9 cellular contexts compared by ENCODE assay signal in the genomic region with DNA sequence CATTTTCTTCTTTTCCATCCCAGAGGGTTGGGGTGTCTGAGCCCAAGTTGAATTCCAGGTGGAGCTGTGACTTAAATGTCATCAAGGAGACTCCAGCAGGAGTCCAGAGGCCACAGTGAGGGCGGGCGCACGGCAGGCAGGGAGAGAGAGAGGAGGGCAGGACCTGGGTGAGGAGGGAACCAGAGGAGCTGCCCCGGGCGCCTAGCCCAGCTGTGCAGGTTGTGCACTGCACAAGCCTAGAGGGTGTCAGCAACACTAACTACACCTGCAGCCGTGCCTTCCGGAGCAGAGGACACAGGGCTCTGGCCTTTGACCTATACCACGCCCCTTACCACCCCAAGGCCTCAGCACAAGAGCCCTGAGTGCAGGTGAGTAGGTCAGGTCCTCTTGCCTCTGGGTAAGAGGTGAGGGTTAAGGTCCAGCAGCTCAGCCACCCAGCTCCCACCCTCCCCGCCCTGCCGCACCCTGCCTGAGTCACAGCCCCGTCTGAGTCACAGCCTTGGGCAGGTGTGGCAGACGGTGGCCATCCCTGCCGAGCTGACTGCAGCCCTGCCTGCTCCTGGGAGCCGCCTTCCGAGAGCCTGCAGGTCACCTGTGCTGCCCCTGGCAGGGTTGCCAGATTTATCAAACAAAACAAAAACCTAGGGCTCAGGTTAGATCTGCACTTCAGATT. TPM values are rescaled to one million over a fixed set of nuclear protein-coding genes. Genes with fewer than 3 reads are reported as not detected.
DNase-seq lines count a peak whose midpoint lies in the region; ATAC-seq, FAIRE-seq and TF ChIP-seq lines count a peak whose summit lies in the region.
"Had no signal": no experiment of that assay in that cellular context is flagged by ENCODE, and none has a peak within 500 bp of the region (broad histone marks: within the 10 kb centered on the region; RNA-seq: fewer than 3 reads in every experiment).

No MANE protein-coding gene starts in this region.

- no peaks in the 10 kb centered on the region for H3K36me3 Mint-ChIP-seq in nephron progenitor cell (ENCODE audit: low read depth)
- H3K36me3 Mint-ChIP-seq: naive B cell had no signal

- no peak for TF ChIP-seq CTCF in LNCaP clone FGC (IDR thresholded peaks at IDR 0.05; ENCODE audit: control insufficient read depth, extremely low read depth, insufficient read depth)
- no peak for TF ChIP-seq CTCF in bronchial epithelial cell (IDR thresholded peaks at IDR 0.05; ENCODE audit: insufficient read depth, low read length, severe bottlenecking)
- no peak for TF ChIP-seq CTCF in nephron progenitor cell (IDR thresholded peaks at IDR 0.05)

- H3K4me1 Mint-ChIP-seq in nephron progenitor cell = peaks cover 34% of the 10 kb centered on the region

- DNase-seq in ELF-1 (ENCODE audit: low read depth, low spot score) = peak; percentile 40
- DNase-seq in LNCaP clone FGC (ENCODE audit: low read depth) = peak; percentile 55
- peak; percentile 83 for DNase-seq in bronchial epithelial cell (ENCODE audit: low read depth)
- no peak for DNase-seq in nephron progenitor cell
- DNase-seq in UCSD-AML1 (lab: John Stamatoyannopoulos, UW; ENCODE audit: unreplicated experiment) = no peak
- DNase-seq in stimulated activated CD4-positive, alpha-beta T cell treated with anti-CD3 and anti-CD28 coated beads, Interleukin-1b, Interleukin-23, amount 100 ng/mL, for 48 hours = no peak
- DNase-seq: naive B cell had no signal

- H3K27me3 ChIP-seq in bronchial epithelial cell (ENCODE audit: control insufficient read depth, insufficient read depth, low read length) = no peaks in the 10 kb centered on the region

- peaks cover 17% of the 10 kb centered on the region for H3K27me3 Mint-ChIP-seq in nephron progenitor cell (ENCODE audit: low read depth, poor library complexity)

- no peaks in the 10 kb centered on the region for H3K36me3 ChIP-seq in bronchial epithelial cell (ENCODE audit: control insufficient read depth, insufficient read depth, low read length)

- no peak for FAIRE-seq in bronchial epithelial cell (lab: Jason Lieb, UNC)

- H3K4me3 Mint-ChIP-seq in nephron progenitor cell = peak overlapping the region; percentile 28
- H3K4me3 Mint-ChIP-seq: effector memory CD8-positive, alpha-beta T cell had no signal

- ATAC-seq in GM21390 (IDR thresholded peaks at IDR 0.05; ENCODE audit: unreplicated experiment) = no peak
- ATAC-seq: effector memory CD8-positive, alpha-beta T cell had no signal

- H3K9me3 Mint-ChIP-seq in nephron progenitor cell = no peaks in the 10 kb centered on the region
- H3K9me3 Mint-ChIP-seq: effector memory CD8-positive, alpha-beta T cell; naive B cell had no signal

- no peak overlapping the region for H3K4me3 ChIP-seq in LNCaP clone FGC (ENCODE audit: low read depth, low read length)
- H3K4me3 ChIP-seq in bronchial epithelial cell (ENCODE audit: low read depth, low read length) = no peak overlapping the region

- H3K27ac Mint-ChIP-seq in nephron progenitor cell = no peak overlapping the region
- H3K27ac Mint-ChIP-seq: effector memory CD8-positive, alpha-beta T cell had no signal

RNA-seq across cellular contexts. Expression of a gene that starts 6.4 kb away (rescaled TPM):
- 41.9 and 52.0 TPM in 2 replicates for total RNA-seq in bronchial epithelial cell

RNA-seq across cellular contexts. Expression of a gene that starts 18.7 kb away (rescaled TPM):
- 0.13 TPM in 1 of 2 replicates, not detected in the other for total RNA-seq in bronchial epithelial cell

RNA-seq across cellular contexts. Expression of a gene that starts 30.9 kb away (rescaled TPM):
- 11.8 and 18.1 TPM in 2 replicates for total RNA-seq in bronchial epithelial cell

RNA-seq across cellular contexts. Expression of a gene that starts 49.1 kb away (rescaled TPM):
- not detected in 2 replicates for total RNA-seq in bronchial epithelial cell

RNA-seq across cellular contexts. Expression of a gene that starts 54.7 kb away (rescaled TPM):
- not detected in 2 replicates for total RNA-seq in bronchial epithelial cell

Comparison
In these comparisons a context has a peak if more than half of its experiments do, and no peak if none do; other contexts are left out.
1. DNase-seq: peak in ELF-1 (single experiment), LNCaP clone FGC (single experiment) and bronchial epithelial cell (single experiment); none in nephron progenitor cell (single experiment), UCSD-AML1 (single experiment) and stimulated activated CD4-positive, alpha-beta T cell treated with anti-CD3 and anti-CD28 coated beads, Interleukin-1b, Interleukin-23, amount 100 ng/mL, for 48 hours (single experiment).